Comparison of ENCODE assay signal across 1 cellular context in genomic region chr11:45771942-45772522, GRCh38.
TF ChIP-seq lines count a peak whose summit lies in the region.

No MANE protein-coding gene starts in this region.

TF ChIP-seq in K562, 482 proteins besides CTCF, POLR2A, EP300 and RAD21 (continued from another document and continues in another):
- TF ChIP-seq, protein P1, sequence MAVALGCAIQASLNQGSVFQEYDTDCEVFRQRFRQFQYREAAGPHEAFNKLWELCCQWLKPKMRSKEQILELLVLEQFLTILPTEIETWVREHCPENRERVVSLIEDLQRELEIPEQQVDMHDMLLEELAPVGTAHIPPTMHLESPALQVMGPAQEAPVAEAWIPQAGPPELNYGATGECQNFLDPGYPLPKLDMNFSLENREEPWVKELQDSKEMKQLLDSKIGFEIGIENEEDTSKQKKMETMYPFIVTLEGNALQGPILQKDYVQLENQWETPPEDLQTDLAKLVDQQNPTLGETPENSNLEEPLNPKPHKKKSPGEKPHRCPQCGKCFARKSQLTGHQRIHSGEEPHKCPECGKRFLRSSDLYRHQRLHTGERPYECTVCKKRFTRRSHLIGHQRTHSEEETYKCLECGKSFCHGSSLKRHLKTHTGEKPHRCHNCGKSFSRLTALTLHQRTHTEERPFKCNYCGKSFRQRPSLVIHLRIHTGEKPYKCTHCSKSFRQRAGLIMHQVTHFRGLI (CRISPR knock-in tag; IDR thresholded peaks at IDR 0.05): no peak
- TF ChIP-seq PHF20 (IDR thresholded peaks at IDR 0.05; ENCODE audit: partially characterized antibody): peak; percentile 41
- no peak for TF ChIP-seq TCFL5 (CRISPR knock-in tag; conservative IDR thresholded peaks at IDR 0.05)
- no peak for TF ChIP-seq NFRKB (IDR thresholded peaks at IDR 0.05; ENCODE audit: low read depth)
- TF ChIP-seq FOXA3 (CRISPR knock-in tag; conservative IDR thresholded peaks at IDR 0.05 in 1 of 2, IDR thresholded peaks at IDR 0.05 in 1 of 2): no peak
- TF ChIP-seq, protein P2, sequence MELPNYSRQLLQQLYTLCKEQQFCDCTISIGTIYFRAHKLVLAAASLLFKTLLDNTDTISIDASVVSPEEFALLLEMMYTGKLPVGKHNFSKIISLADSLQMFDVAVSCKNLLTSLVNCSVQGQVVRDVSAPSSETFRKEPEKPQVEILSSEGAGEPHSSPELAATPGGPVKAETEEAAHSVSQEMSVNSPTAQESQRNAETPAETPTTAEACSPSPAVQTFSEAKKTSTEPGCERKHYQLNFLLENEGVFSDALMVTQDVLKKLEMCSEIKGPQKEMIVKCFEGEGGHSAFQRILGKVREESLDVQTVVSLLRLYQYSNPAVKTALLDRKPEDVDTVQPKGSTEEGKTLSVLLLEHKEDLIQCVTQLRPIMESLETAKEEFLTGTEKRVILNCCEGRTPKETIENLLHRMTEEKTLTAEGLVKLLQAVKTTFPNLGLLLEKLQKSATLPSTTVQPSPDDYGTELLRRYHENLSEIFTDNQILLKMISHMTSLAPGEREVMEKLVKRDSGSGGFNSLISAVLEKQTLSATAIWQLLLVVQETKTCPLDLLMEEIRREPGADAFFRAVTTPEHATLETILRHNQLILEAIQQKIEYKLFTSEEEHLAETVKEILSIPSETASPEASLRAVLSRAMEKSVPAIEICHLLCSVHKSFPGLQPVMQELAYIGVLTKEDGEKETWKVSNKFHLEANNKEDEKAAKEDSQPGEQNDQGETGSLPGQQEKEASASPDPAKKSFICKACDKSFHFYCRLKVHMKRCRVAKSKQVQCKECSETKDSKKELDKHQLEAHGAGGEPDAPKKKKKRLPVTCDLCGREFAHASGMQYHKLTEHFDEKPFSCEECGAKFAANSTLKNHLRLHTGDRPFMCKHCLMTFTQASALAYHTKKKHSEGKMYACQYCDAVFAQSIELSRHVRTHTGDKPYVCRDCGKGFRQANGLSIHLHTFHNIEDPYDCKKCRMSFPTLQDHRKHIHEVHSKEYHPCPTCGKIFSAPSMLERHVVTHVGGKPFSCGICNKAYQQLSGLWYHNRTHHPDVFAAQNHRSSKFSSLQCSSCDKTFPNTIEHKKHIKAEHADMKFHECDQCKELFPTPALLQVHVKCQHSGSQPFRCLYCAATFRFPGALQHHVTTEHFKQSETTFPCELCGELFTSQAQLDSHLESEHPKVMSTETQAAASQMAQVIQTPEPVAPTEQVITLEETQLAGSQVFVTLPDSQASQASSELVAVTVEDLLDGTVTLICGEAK (IDR thresholded peaks at IDR 0.05): no peak
- TF ChIP-seq, protein P2 (CRISPR knock-in tag; IDR thresholded peaks at IDR 0.05): no peak
- peak; percentile 51; the same call in 1 of the 2 replicates for TF ChIP-seq ZBTB7A (IDR thresholded peaks at IDR 0.05; ENCODE audit: borderline replicate concordance, control insufficient read depth, low read depth, low read length)
- TF ChIP-seq, protein P3, sequence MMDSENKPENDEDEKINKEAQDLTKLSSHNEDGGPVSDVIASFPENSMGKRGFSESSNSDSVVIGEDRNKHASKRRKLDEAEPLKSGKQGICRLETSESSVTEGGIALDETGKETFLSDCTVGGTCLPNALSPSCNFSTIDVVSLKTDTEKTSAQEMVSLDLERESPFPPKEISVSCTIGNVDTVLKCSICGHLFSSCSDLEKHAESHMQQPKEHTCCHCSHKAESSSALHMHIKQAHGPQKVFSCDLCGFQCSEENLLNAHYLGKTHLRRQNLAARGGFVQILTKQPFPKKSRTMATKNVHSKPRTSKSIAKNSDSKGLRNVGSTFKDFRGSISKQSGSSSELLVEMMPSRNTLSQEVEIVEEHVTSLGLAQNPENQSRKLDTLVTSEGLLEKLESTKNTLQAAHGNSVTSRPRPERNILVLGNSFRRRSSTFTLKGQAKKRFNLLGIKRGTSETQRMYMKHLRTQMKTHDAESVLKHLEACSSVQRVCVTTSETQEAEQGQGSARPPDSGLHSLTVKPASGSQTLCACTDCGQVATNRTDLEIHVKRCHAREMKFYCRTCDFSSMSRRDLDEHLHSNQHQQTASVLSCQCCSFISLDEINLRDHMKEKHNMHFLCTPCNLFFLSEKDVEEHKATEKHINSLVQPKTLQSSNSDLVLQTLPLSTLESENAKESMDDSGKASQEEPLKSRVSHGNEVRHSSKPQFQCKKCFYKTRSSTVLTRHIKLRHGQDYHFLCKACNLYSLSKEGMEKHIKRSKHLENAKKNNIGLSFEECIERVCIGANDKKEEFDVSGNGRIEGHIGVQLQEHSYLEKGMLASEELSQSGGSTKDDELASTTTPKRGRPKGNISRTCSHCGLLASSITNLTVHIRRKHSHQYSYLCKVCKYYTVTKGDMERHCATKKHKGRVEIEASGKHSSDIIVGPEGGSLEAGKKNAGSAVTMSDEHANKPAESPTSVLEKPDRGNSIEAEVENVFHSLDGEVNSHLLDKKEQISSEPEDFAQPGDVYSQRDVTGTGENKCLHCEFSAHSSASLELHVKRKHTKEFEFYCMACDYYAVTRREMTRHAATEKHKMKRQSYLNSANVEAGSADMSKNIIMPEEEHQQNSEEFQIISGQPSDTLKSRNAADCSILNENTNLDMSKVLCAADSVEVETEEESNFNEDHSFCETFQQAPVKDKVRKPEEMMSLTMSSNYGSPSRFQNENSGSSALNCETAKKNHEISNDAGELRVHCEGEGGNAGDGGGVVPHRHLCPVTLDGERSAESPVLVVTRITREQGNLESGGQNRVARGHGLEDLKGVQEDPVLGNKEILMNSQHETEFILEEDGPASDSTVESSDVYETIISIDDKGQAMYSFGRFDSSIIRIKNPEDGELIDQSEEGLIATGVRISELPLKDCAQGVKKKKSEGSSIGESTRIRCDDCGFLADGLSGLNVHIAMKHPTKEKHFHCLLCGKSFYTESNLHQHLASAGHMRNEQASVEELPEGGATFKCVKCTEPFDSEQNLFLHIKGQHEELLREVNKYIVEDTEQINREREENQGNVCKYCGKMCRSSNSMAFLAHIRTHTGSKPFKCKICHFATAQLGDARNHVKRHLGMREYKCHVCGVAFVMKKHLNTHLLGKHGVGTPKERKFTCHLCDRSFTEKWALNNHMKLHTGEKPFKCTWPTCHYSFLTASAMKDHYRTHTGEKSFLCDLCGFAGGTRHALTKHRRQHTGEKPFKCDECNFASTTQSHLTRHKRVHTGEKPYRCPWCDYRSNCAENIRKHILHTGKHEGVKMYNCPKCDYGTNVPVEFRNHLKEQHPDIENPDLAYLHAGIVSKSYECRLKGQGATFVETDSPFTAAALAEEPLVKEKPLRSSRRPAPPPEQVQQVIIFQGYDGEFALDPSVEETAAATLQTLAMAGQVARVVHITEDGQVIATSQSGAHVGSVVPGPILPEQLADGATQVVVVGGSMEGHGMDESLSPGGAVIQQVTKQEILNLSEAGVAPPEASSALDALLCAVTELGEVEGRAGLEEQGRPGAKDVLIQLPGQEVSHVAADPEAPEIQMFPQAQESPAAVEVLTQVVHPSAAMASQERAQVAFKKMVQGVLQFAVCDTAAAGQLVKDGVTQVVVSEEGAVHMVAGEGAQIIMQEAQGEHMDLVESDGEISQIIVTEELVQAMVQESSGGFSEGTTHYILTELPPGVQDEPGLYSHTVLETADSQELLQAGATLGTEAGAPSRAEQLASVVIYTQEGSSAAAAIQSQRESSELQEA (IDR thresholded peaks at IDR 0.05; ENCODE audit: low read depth): no peak
- TF ChIP-seq, protein P4, sequence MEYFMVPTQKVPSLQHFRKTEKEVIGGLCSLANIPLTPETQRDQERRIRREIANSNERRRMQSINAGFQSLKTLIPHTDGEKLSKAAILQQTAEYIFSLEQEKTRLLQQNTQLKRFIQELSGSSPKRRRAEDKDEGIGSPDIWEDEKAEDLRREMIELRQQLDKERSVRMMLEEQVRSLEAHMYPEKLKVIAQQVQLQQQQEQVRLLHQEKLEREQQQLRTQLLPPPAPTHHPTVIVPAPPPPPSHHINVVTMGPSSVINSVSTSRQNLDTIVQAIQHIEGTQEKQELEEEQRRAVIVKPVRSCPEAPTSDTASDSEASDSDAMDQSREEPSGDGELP (CRISPR knock-in tag; IDR thresholded peaks at IDR 0.05; ENCODE audit: borderline replicate concordance): peak; percentile 90
- TF ChIP-seq CBFB (CRISPR knock-in tag; IDR thresholded peaks at IDR 0.05): no peak
- no peak for TF ChIP-seq ZNF134 (CRISPR knock-in tag; conservative IDR thresholded peaks at IDR 0.05)
- TF ChIP-seq BHLHE40 (IDR thresholded peaks at IDR 0.05; ENCODE audit: low read length): peak; percentile 44
- TF ChIP-seq TAF7 (tag; IDR thresholded peaks at IDR 0.05): no peak
- TF ChIP-seq STAG1 (CRISPR knock-in tag; IDR thresholded peaks at IDR 0.05; ENCODE audit: borderline replicate concordance): peak; percentile 72; the same call in 1 of the 2 replicates
- 0 out of 2 replicates have a peak, but pooled peaks have one; percentile 23 for TF ChIP-seq RBFOX2 (IDR thresholded peaks at IDR 0.05; ENCODE audit: low read depth, low read length)
- TF ChIP-seq SAFB (IDR thresholded peaks at IDR 0.05; ENCODE audit: borderline replicate concordance, low read depth, low read length): no peak
- no peak for TF ChIP-seq MBD2 (IDR thresholded peaks at IDR 0.05; ENCODE audit: borderline replicate concordance, low read depth)
- 0 out of 2 replicates have a peak, but pooled peaks have one; percentile 6 for TF ChIP-seq ARID1B (IDR thresholded peaks at IDR 0.05)
- TF ChIP-seq HMG20B (CRISPR knock-in tag; IDR thresholded peaks at IDR 0.05): no peak
- TF ChIP-seq, protein P5, sequence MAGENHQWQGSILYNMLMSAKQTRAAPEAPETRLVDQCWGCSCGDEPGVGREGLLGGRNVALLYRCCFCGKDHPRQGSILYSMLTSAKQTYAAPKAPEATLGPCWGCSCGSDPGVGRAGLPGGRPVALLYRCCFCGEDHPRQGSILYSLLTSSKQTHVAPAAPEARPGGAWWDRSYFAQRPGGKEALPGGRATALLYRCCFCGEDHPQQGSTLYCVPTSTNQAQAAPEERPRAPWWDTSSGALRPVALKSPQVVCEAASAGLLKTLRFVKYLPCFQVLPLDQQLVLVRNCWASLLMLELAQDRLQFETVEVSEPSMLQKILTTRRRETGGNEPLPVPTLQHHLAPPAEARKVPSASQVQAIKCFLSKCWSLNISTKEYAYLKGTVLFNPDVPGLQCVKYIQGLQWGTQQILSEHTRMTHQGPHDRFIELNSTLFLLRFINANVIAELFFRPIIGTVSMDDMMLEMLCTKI (IDR thresholded peaks at IDR 0.05; ENCODE audit: partially characterized antibody): no peak
- TF ChIP-seq HIVEP1 (CRISPR knock-in tag; IDR thresholded peaks at IDR 0.05): no peak
- TF ChIP-seq MTA3 (IDR thresholded peaks at IDR 0.05; ENCODE audit: borderline replicate concordance): peak; percentile 18; the same call in 1 of the 2 replicates
- TF ChIP-seq GMEB1 (CRISPR knock-in tag; IDR thresholded peaks at IDR 0.05): no peak
- no peak for TF ChIP-seq TARDBP (IDR thresholded peaks at IDR 0.05)
- TF ChIP-seq, protein P6, sequence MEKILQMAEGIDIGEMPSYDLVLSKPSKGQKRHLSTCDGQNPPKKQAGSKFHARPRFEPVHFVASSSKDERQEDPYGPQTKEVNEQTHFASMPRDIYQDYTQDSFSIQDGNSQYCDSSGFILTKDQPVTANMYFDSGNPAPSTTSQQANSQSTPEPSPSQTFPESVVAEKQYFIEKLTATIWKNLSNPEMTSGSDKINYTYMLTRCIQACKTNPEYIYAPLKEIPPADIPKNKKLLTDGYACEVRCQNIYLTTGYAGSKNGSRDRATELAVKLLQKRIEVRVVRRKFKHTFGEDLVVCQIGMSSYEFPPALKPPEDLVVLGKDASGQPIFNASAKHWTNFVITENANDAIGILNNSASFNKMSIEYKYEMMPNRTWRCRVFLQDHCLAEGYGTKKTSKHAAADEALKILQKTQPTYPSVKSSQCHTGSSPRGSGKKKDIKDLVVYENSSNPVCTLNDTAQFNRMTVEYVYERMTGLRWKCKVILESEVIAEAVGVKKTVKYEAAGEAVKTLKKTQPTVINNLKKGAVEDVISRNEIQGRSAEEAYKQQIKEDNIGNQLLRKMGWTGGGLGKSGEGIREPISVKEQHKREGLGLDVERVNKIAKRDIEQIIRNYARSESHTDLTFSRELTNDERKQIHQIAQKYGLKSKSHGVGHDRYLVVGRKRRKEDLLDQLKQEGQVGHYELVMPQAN (IDR thresholded peaks at IDR 0.05; ENCODE audit: borderline replicate concordance): no peak
- TF ChIP-seq ZNF311 (CRISPR knock-in tag; IDR thresholded peaks at IDR 0.05): no peak
- TF ChIP-seq ELF1 (tag; IDR thresholded peaks at IDR 0.05): no peak
- no peak for TF ChIP-seq SMAD2 (IDR thresholded peaks at IDR 0.05; ENCODE audit: low read depth, low read length)
- 0 out of 2 replicates have a peak, but pooled peaks have one; percentile 5 for TF ChIP-seq MAFK (IDR thresholded peaks at IDR 0.05; ENCODE audit: low read length)
- no peak for TF ChIP-seq PTRF (tag; IDR thresholded peaks at IDR 0.05)
- peak; percentile 78 for TF ChIP-seq ETV1 (tag; conservative IDR thresholded peaks at IDR 0.05; ENCODE audit: low read depth)
- 0 out of 2 replicates have a peak, but pooled peaks have one; percentile 19 for TF ChIP-seq JUN (IDR thresholded peaks at IDR 0.05; ENCODE audit: borderline replicate concordance, low read depth, low read length)
- TF ChIP-seq JUN (CRISPR knock-in tag; IDR thresholded peaks at IDR 0.05; ENCODE audit: borderline replicate concordance): no peak
